1 cellular context compared by ENCODE assay signal in the genomic region with DNA sequence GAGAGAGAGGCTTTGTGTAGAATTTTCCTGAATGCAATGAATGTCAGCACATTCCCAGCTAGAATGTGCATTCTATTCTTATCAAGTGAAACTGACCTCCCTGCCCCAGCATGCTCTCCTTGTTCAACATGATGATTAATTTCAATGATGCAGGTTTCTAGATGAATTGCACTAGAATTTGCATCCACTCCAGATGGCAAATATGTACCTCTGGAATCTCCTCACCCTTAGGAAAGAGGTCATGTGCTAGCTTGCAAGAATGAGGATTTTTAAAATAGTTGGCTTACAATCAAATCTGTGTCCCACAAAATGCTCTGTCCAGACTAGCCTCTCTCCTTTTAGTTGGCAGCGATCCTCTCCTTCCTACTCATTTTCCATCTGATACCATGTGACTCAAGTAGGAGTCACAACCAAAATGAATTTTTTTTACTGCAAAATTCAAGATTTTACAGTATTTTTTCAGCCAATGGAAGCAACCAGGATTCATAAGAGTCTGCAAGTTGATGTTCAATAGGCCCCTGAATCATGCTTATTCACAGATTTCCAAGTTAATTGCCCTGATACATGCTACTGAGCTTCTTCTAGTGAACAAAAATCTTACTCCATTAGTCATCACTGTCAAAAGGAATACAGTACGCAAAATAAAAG.
A peak's percentile ranks its signal among the peaks of the same experiment; 100 is the strongest.
TF ChIP-seq lines count a peak whose summit lies in the region.

No MANE protein-coding gene starts in this region.

TF ChIP-seq in IMR-90, 13 proteins besides CTCF, POLR2A, EP300 and RAD21 (continued from another document):
- peak; percentile 18; the same call in 1 of the 2 replicates for TF ChIP-seq MAFK (IDR thresholded peaks at IDR 0.05; ENCODE audit: low read depth, low read length)
- TF ChIP-seq SMC3 (IDR thresholded peaks at IDR 0.05; ENCODE audit: low read depth, low read length) = no peak
- peak; percentile 43 for TF ChIP-seq FOS (IDR thresholded peaks at IDR 0.05; ENCODE audit: low read depth, low read length)
- no peak for TF ChIP-seq RFX5 (IDR thresholded peaks at IDR 0.05; ENCODE audit: low read depth, low read length)
- TF ChIP-seq, protein P1, sequence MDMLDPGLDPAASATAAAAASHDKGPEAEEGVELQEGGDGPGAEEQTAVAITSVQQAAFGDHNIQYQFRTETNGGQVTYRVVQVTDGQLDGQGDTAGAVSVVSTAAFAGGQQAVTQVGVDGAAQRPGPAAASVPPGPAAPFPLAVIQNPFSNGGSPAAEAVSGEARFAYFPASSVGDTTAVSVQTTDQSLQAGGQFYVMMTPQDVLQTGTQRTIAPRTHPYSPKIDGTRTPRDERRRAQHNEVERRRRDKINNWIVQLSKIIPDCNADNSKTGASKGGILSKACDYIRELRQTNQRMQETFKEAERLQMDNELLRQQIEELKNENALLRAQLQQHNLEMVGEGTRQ (IDR thresholded peaks at IDR 0.05; ENCODE audit: low read depth, low read length) = peak; percentile 73
- TF ChIP-seq RCOR1 (IDR thresholded peaks at IDR 0.05; ENCODE audit: insufficient replicate concordance, low read length) = peak; percentile 7
- no peak for TF ChIP-seq MAZ (IDR thresholded peaks at IDR 0.05; ENCODE audit: borderline replicate concordance, low read depth, low read length)
- TF ChIP-seq BHLHE40 (IDR thresholded peaks at IDR 0.05; ENCODE audit: low read depth, low read length) = peak; percentile 30; the same call in 1 of the 2 replicates
